25 cellular contexts compared by ENCODE assay signal in genomic region chr22:17915676-17916075, GRCh38.
DNase-seq lines count a peak whose midpoint lies in the region; ATAC-seq, FAIRE-seq and TF ChIP-seq lines count a peak whose summit lies in the region.
"Had no signal": no experiment of that assay in that cellular context is flagged by ENCODE, and none has a peak within 500 bp of the region (broad histone marks: within the 10 kb centered on the region; RNA-seq: fewer than 3 reads in every experiment).

No MANE protein-coding gene starts in this region.

- intact Hi-C loops in heart right ventricle (cut with DNase I) = loop anchor here in 2 of 10 donors (10.0 kb wide), 2 partner anchors 69 to 109 kb away; partner anchors contain the start of gene MICAL3 (in 1 of the 2)
- intact Hi-C loops in left cardiac atrium (cut with DNase I) = loop anchor here in 1 of 2 donors (10.0 kb wide), 1 partner anchor 69 kb away; no protein-coding TSS in a partner anchor
- intact Hi-C loops in right cardiac atrium (cut with DNase I) = loop anchor here in 1 of 4 donors (5.0 to 10.0 kb wide), 2 partner anchors 87 to 159 kb away; partner anchors contain the start of gene PEX26

- TF ChIP-seq CTCF in heart right ventricle (IDR thresholded peaks at IDR 0.05) (no peak), RWPE1 (conservative IDR thresholded peaks at IDR 0.05; ENCODE audit: low read depth) (no peak)

- no peaks in the 10 kb centered on the region for H3K36me3 ChIP-seq in heart right ventricle

- H3K4me1 ChIP-seq in heart right ventricle (peaks cover 14 to 99% (median 79%) of the 10 kb centered on the region in 9 donors), right cardiac atrium (ENCODE audit: control insufficient read depth, insufficient read depth, low read length) (peaks cover 27% of the 10 kb centered on the region)

- H3K4me3 ChIP-seq in heart right ventricle (no peak overlapping the region), right cardiac atrium (ENCODE audit: low read length) (no peak overlapping the region)
- H3K4me3 ChIP-seq: MG63, SK-N-MC had no signal

- POLR2A ChIA-PET in RWPE1 (lab: Yijun Ruan, JAX; ENCODE audit: low non-redundant PET) = no interaction called here

- no peak for TF ChIP-seq POLR2A in GM12892 (IDR thresholded peaks at IDR 0.05; ENCODE audit: low read depth, low read length)

- H3K27me3 ChIP-seq in heart right ventricle (no peaks in the 10 kb centered on the region), right cardiac atrium (ENCODE audit: control insufficient read depth, insufficient read depth) (no peaks in the 10 kb centered on the region)
- H3K27me3 ChIP-seq: MG63 had no signal

- H3K9me3 ChIP-seq in heart right ventricle (no peaks in the 10 kb centered on the region), right cardiac atrium (ENCODE audit: control insufficient read depth, low read length) (no peaks in the 10 kb centered on the region)
- H3K9me3 ChIP-seq: MG63 had no signal

- CTCF ChIA-PET in RWPE1 (lab: Yijun Ruan, JAX) = no interaction called here

- peak overlapping the region in 8 of 10 donors; percentile 24 to 96 (median 87) for H3K27ac ChIP-seq in heart right ventricle
- 0 out of 2 replicates have a peak overlapping the region, but pooled peaks have one; percentile 0 for H3K27ac ChIP-seq in RWPE1
- H3K27ac ChIP-seq in right cardiac atrium (ENCODE audit: low read length) = peak overlapping the region; percentile 34
- H3K27ac ChIP-seq: SK-N-MC had no signal

- ATAC-seq in heart right ventricle (no peak), left cardiac atrium (no peak), right cardiac atrium (no peak), HG02763 (IDR thresholded peaks at IDR 0.05; ENCODE audit: unreplicated experiment) (no peak)
- ATAC-seq: HCT116, HepG2 had no signal

- 67 to 80% methylated on average over 7 of the region's 7 CpGs for WGBS in heart right ventricle, 2 donors
- 83% methylated on average over 7 of the region's 7 CpGs for WGBS in right cardiac atrium

- no peak for DNase-seq in heart right ventricle
- no peak for DNase-seq in left cardiac atrium
- no peak for DNase-seq in RWPE1 (ENCODE audit: low spot score)
- no peak for DNase-seq in right cardiac atrium
- no peak for DNase-seq in GM12892 (ENCODE audit: insufficient read length)
- DNase-seq in COLO668 (lab: John Stamatoyannopoulos, UW; ENCODE audit: unreplicated experiment) = no peak
- DNase-seq: DMS153; DND-41; KG1; MG63; NCI-H1105 treated with DMSO at 0.1 percent for 48 hours; NCI-H146; NCI-H1930; NCI-H2107; NCI-H446; NCI-H524 treated with DMSO at 0.1 percent for 48 hours; NCI-H82; NK-92 treated with Interleukin-12 subunit alpha and Interleukin-12 subunit beta, amount 100 ng/mL, for 24 hours; RPMI8226; SIG-M5 had no signal

- FAIRE-seq in GM12892 (lab: Jason Lieb, UNC) = no peak
- FAIRE-seq: GM19239 had no signal

Comparison
In these comparisons a context has a peak if more than half of its experiments do, and no peak if none do; other contexts are left out.
1. H3K27ac ChIP-seq: peak in every context shown above with its lines; median percentile 87 in heart right ventricle; 34 in right cardiac atrium; 0 in RWPE1.